Comparison of ENCODE assay signal across 8 cellular contexts in the genomic region with DNA sequence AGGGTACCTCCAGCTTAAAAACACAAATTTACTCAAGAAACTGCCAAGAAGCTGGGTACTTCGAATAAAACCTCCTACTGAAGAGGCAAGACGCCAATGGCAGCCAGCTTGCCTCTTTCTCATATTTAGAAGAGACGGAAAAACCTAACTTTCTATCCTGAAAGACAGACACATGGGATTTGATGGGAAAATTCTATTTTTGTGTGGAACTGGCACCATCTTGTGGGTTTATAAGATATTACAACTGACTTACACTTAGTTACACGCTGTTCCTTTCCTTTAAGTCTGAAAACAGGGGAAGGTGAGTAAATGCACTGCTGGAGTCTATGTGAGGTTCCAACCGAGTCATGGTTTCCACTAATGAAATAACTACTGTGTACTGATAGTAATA. TPM values are rescaled to one million over a fixed set of nuclear protein-coding genes. Genes with fewer than 3 reads are reported as not detected.
DNase-seq lines count a peak whose midpoint lies in the region; ATAC-seq and TF ChIP-seq lines count a peak whose summit lies in the region.

No MANE protein-coding gene starts in this region.

- no peak for ATAC-seq in GM18498 (IDR thresholded peaks at IDR 0.05; ENCODE audit: unreplicated experiment)
- ATAC-seq in naive thymus-derived CD4-positive, alpha-beta T cell: no peak

- H3K27ac Mint-ChIP-seq in CD14-positive monocyte: no peak overlapping the region
- H3K27ac Mint-ChIP-seq in naive thymus-derived CD4-positive, alpha-beta T cell: no peak overlapping the region

- CTCF ChIA-PET in naive thymus-derived CD4-positive, alpha-beta T cell (lab: Charles Lee): interaction anchor here (1.9 kb wide), 1 partner anchor 10 kb away, joined by 4 read pairs; a partner anchor contains a TSS

- peak; percentile 71 for TF ChIP-seq CTCF in CD14-positive monocyte (IDR thresholded peaks at IDR 0.05)
- TF ChIP-seq CTCF in adrenal gland (IDR thresholded peaks at IDR 0.05): peak; percentile 43 to 74 (median 56)
- peak; percentile 42 to 56 (median 47) for TF ChIP-seq CTCF in testis (IDR thresholded peaks at IDR 0.05)

- H3K9me3 ChIP-seq in adrenal gland (replicated peaks in 1 of 3): no peaks in the 10 kb centered on the region
- H3K9me3 ChIP-seq in testis: no peaks in the 10 kb centered on the region
- no peaks in the 10 kb centered on the region for H3K9me3 ChIP-seq in naive thymus-derived CD4-positive, alpha-beta T cell (ENCODE audit: control insufficient read depth in 2 of 3, low read length in 3 of 3)

- H3K36me3 Mint-ChIP-seq in CD14-positive monocyte: peaks cover 68 to 75% of the 10 kb centered on the region in 2 donors
- H3K36me3 Mint-ChIP-seq in naive thymus-derived CD4-positive, alpha-beta T cell: peaks cover 19 to 81% (median 56%) of the 10 kb centered on the region in 5 donors

- no peak overlapping the region for H3K4me3 Mint-ChIP-seq in CD14-positive monocyte
- no peak overlapping the region for H3K4me3 Mint-ChIP-seq in naive thymus-derived CD4-positive, alpha-beta T cell

- peaks cover 0 to 2% (median 0%) of the 10 kb centered on the region in 7 donors for H3K9me3 Mint-ChIP-seq in CD14-positive monocyte
- no peaks in the 10 kb centered on the region for H3K9me3 Mint-ChIP-seq in naive thymus-derived CD4-positive, alpha-beta T cell

- no peak for DNase-seq in CD14-positive monocyte (ENCODE audit: low spot score)
- peak; percentile 54 for DNase-seq in HT1080 (ENCODE audit: low read depth)
- DNase-seq in adrenal gland: no peak
- DNase-seq in hepatic stellate cell (ENCODE audit: low spot score): peak; percentile 24
- DNase-seq in testis: no peak
- no peak for DNase-seq in naive thymus-derived CD4-positive, alpha-beta T cell
- no peak for DNase-seq in ecto neural progenitor cell (ENCODE audit: low spot score)

- 20 to 40% (median 34%) methylated on average over 5 of the region's 5 CpGs for whole genome bisulfite sequencing in adrenal gland, 4 donors
- WGBS in testis, 2 donors: 32 to 47% methylated on average over 5 of the region's 5 CpGs

- no peaks in the 10 kb centered on the region for H3K4me1 ChIP-seq in adrenal gland (replicated peaks in 1 of 2)
- peaks cover 8% of the 10 kb centered on the region for H3K4me1 ChIP-seq in testis
- no peaks in the 10 kb centered on the region for H3K4me1 ChIP-seq in naive thymus-derived CD4-positive, alpha-beta T cell (ENCODE audit: control insufficient read depth in 2 of 2, insufficient read depth in 2 of 2, low read length in 2 of 2)

- H3K36me3 ChIP-seq in adrenal gland (replicated peaks in 1 of 2) (peaks cover 0 to 20% of the 10 kb centered on the region in 2 donors), testis (ENCODE audit: low read depth, missing control alignments) (no peaks in the 10 kb centered on the region)
- peaks cover 9 to 61% (median 9%) of the 10 kb centered on the region in 3 experiments for H3K36me3 ChIP-seq in naive thymus-derived CD4-positive, alpha-beta T cell (ENCODE audit: control insufficient read depth in 2 of 3, insufficient read depth in 3 of 3, low read length in 3 of 3)

- no peak overlapping the region for H3K27ac ChIP-seq in adrenal gland
- H3K27ac ChIP-seq in testis: no peak overlapping the region
- H3K27ac ChIP-seq in naive thymus-derived CD4-positive, alpha-beta T cell (ENCODE audit: low read depth, low read length): no peak overlapping the region

- H3K4me3 ChIP-seq in adrenal gland (no peak overlapping the region), testis (no peak overlapping the region)
- H3K4me3 ChIP-seq in naive thymus-derived CD4-positive, alpha-beta T cell (ENCODE audit: low read length): no peak overlapping the region

- TF ChIP-seq POLR2A in adrenal gland (IDR thresholded peaks at IDR 0.05) (no peak), testis (IDR thresholded peaks at IDR 0.05) (no peak)

- H3K27me3 ChIP-seq in adrenal gland (no peaks in the 10 kb centered on the region), testis (no peaks in the 10 kb centered on the region)
- H3K27me3 ChIP-seq in naive thymus-derived CD4-positive, alpha-beta T cell (ENCODE audit: control insufficient read depth in 2 of 2, insufficient read depth in 2 of 2, low read length in 2 of 2): no peaks in the 10 kb centered on the region

- POLR2A ChIA-PET in naive thymus-derived CD4-positive, alpha-beta T cell (lab: Charles Lee): interaction anchor here (2.4 kb wide), 1 partner anchor 10 kb away, joined by 12 read pairs; a partner anchor contains a TSS

- peaks cover 0 to 1% (median 0%) of the 10 kb centered on the region in 3 donors for H3K27me3 Mint-ChIP-seq in CD14-positive monocyte (ENCODE audit: low read depth in 3 of 3)
- no peaks in the 10 kb centered on the region for H3K27me3 Mint-ChIP-seq in naive thymus-derived CD4-positive, alpha-beta T cell

- peaks cover 6% of the 10 kb centered on the region for H3K4me1 Mint-ChIP-seq in CD14-positive monocyte
- peaks cover 5 to 42% (median 24%) of the 10 kb centered on the region in 7 donors for H3K4me1 Mint-ChIP-seq in naive thymus-derived CD4-positive, alpha-beta T cell

- intact Hi-C loops in CD14-positive monocyte (cut with micrococcal nuclease) (no loop called here), adrenal gland (cut with DNase I) (no loop called here), testis (cut with DNase I; ENCODE audit: low total_unique reads) (no loop called here)
- intact Hi-C loops in naive thymus-derived CD4-positive, alpha-beta T cell (cut with micrococcal nuclease): loop anchor here (5.0 kb wide), 2 partner anchors 35 to 1355 kb away; a partner anchor contains a TSS

RNA-seq across cellular contexts. Expression of a gene that starts 10.3 kb away (rescaled TPM):
- 1 to 10 TPM; 4.0 to 5.4 TPM for polyA plus RNA-seq in CD14-positive monocyte
- 4.3 and 5.7 TPM in 2 replicates for total RNA-seq in HT1080 (2014; rRNA removed; shearing (Covaris generic))
- 5.1 and 5.4 TPM in 2 replicates for polyA plus RNA-seq in HT1080 (2015; cell fraction: cytosol; rRNA removed)
- 14.7 TPM in 2 replicates for polyA plus RNA-seq in HT1080 (2015; cell fraction: nucleus; rRNA removed)
- 1 to 10 TPM; 3.4 to 9.2 (median 5.5) TPM for total RNA-seq in adrenal gland
- 10 to 100 TPM in 2 of 3 donors, 1 to 10 TPM in 1; 4.9 to 17.5 (median 10.1) TPM for polyA plus RNA-seq in adrenal gland
- 10 to 100 TPM; 14.9 to 18.7 TPM for total RNA-seq in testis
- polyA plus RNA-seq in testis (ENCODE audit: insufficient read depth, low read depth, low replicate concordance): 23.1 TPM
- 10 to 100 TPM; 10.4 to 13.9 (median 11.3) TPM for total RNA-seq in naive thymus-derived CD4-positive, alpha-beta T cell
- 10 to 100 TPM in 1 of 2 donors, 1 to 10 TPM in 1; 7.3 to 15.3 TPM for polyA plus RNA-seq in naive thymus-derived CD4-positive, alpha-beta T cell

RNA-seq across cellular contexts. Expression of a gene that starts 33.7 kb away (rescaled TPM):
- polyA plus RNA-seq in CD14-positive monocyte (10 to 100 TPM; 23.2 to 41.8 TPM), adrenal gland (10 to 100 TPM; 12.5 to 30.5 (median 12.5) TPM), testis (ENCODE audit: insufficient read depth, low read depth, low replicate concordance) (22.4 TPM)
- 18.7 and 22.9 TPM in 2 replicates for total RNA-seq in HT1080 (2014; rRNA removed; shearing (Covaris generic))
- polyA plus RNA-seq in HT1080 (2015; cell fraction: cytosol; rRNA removed): 19.7 and 26.6 TPM in 2 replicates
- polyA plus RNA-seq in HT1080 (2015; cell fraction: nucleus; rRNA removed): 14.5 and 14.8 TPM in 2 replicates
- total RNA-seq in adrenal gland (10 to 100 TPM; 23.3 to 37.8 (median 34.3) TPM), testis (10 to 100 TPM; 46.3 to 47.7 TPM)
- 10 to 100 TPM; 26.3 to 45.1 (median 33.9) TPM for total RNA-seq in naive thymus-derived CD4-positive, alpha-beta T cell
- polyA plus RNA-seq in naive thymus-derived CD4-positive, alpha-beta T cell: 10 to 100 TPM; 21.8 to 22.3 TPM

Comparison
In these comparisons a context has a peak if more than half of its experiments do, and no peak if none do; other contexts are left out.
1. DNase-seq: peak in HT1080 (single experiment) and hepatic stellate cell (single experiment); none in CD14-positive monocyte (single experiment), adrenal gland (0 of 7), testis (single experiment), naive thymus-derived CD4-positive, alpha-beta T cell (0 of 9) and ecto neural progenitor cell (single experiment).
2. intact Hi-C loops: an anchor here in naive thymus-derived CD4-positive, alpha-beta T cell (5.0 kb wide); none called in CD14-positive monocyte, adrenal gland and testis.
3. Peak in every context shown above with its lines, with median percentiles within 50 percentile points of each other: CTCF ChIP-seq.